1 cellular context compared by ENCODE assay signal in genomic region chr1:5834477-5835178, GRCh38.
TF ChIP-seq lines count a peak whose summit lies in the region.

No MANE protein-coding gene starts in this region.

TF ChIP-seq in H1, 55 proteins besides CTCF, POLR2A, EP300 and RAD21 (continued from another document):
- no peak for TF ChIP-seq JUND (IDR thresholded peaks at IDR 0.05; ENCODE audit: low read length)
- no peak for TF ChIP-seq ATF2 (IDR thresholded peaks at IDR 0.05; ENCODE audit: low read length)
- no peak for TF ChIP-seq GTF2F1 (IDR thresholded peaks at IDR 0.05; ENCODE audit: borderline replicate concordance, low read depth, low read length)
